1 cellular context compared by ENCODE assay signal in the genomic region with DNA sequence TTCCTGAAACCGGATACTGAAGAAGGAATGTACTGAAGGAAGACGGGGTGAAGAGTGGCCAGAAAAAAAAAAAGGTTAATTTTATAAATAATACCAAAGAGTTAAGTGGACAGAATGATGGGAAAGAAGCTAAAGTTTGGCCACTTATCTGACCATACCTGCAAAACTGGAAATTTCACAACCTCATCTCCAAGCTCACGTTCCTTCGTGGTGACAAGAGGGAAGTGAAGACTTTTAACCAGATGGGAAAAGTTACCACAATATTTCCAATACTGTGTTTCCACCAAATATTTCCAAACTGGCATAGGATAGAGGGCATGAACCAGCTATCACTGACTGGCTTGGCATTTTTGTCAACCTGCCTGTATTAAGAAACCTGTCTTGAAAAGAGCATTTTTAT.
TF ChIP-seq lines count a peak whose summit lies in the region.

No MANE protein-coding gene starts in this region.

TF ChIP-seq in HepG2, 621 proteins besides CTCF, POLR2A, EP300 and RAD21:
- TF ChIP-seq NAIF1 (CRISPR knock-in tag; IDR thresholded peaks at IDR 0.05; ENCODE audit: borderline replicate concordance) (no peak), KLF11 (CRISPR knock-in tag; IDR thresholded peaks at IDR 0.05) (no peak), DPF2 (CRISPR knock-in tag; IDR thresholded peaks at IDR 0.05; ENCODE audit: borderline replicate concordance, low read depth) (no peak), ZNF547 (CRISPR knock-in tag; IDR thresholded peaks at IDR 0.05) (no peak), HIVEP1 (CRISPR knock-in tag; IDR thresholded peaks at IDR 0.05) (no peak), ZNF256 (CRISPR knock-in tag; conservative IDR thresholded peaks at IDR 0.05) (no peak), ZNF160 (CRISPR knock-in tag; IDR thresholded peaks at IDR 0.05) (no peak), FOXM1 (CRISPR knock-in tag; IDR thresholded peaks at IDR 0.05) (no peak), MEIS1 (CRISPR knock-in tag; IDR thresholded peaks at IDR 0.05; ENCODE audit: borderline replicate concordance) (no peak), GTF3A (CRISPR knock-in tag; conservative IDR thresholded peaks at IDR 0.05) (no peak)
- TF ChIP-seq, protein P1, sequence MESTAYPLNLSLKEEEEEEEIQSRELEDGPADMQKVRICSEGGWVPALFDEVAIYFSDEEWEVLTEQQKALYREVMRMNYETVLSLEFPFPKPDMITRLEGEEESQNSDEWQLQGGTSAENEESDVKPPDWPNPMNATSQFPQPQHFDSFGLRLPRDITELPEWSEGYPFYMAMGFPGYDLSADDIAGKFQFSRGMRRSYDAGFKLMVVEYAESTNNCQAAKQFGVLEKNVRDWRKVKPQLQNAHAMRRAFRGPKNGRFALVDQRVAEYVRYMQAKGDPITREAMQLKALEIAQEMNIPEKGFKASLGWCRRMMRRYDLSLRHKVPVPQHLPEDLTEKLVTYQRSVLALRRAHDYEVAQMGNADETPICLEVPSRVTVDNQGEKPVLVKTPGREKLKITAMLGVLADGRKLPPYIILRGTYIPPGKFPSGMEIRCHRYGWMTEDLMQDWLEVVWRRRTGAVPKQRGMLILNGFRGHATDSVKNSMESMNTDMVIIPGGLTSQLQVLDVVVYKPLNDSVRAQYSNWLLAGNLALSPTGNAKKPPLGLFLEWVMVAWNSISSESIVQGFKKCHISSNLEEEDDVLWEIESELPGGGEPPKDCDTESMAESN (CRISPR knock-in tag; conservative IDR thresholded peaks at IDR 0.05), result no peak
- TF ChIP-seq, protein P2, sequence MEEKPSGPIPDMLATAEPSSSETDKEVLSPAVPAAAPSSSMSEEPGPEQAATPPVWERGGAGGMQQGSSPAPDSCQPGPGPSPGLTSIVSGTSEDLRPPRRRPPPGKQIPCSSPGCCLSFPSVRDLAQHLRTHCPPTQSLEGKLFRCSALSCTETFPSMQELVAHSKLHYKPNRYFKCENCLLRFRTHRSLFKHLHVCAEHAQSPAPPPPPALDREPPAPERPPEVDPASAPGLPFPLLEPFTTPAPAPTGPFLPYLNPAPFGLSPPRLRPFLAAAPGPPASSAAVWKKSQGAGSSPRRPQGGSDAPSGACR (CRISPR knock-in tag; IDR thresholded peaks at IDR 0.05), result no peak
